Comparison of ENCODE assay signal across 1 cellular context in the genomic region with DNA sequence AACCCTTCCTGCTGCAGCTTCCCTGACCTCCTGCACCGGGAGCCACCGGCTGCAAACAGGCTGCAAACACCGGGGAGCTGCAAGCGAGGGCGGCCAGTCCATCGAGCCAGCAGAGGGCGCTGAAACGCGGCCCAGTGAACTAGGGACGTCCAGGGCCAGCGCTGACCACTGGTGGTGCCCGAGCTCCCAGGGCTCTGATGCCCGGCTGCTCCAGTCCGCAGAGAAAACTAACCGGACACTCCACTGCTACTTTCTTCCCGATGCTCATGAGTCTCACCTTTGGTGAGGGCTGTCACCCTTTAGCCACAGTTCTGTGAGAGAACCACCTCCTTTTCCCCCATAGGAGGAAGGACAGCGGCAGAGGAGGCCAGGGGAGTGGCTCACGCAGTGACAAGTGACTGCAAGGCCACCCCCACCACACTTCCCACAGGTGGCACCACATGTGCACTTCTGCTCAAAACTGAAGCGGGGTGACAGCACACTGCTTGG.
A peak's percentile ranks its signal among the peaks of the same experiment; 100 is the strongest.
TF ChIP-seq lines count a peak whose summit lies in the region.

No MANE protein-coding gene starts in this region.

TF ChIP-seq in HepG2, 621 proteins besides CTCF, POLR2A, EP300 and RAD21 (continued from another document and continues in another):
- TF ChIP-seq, protein P1, sequence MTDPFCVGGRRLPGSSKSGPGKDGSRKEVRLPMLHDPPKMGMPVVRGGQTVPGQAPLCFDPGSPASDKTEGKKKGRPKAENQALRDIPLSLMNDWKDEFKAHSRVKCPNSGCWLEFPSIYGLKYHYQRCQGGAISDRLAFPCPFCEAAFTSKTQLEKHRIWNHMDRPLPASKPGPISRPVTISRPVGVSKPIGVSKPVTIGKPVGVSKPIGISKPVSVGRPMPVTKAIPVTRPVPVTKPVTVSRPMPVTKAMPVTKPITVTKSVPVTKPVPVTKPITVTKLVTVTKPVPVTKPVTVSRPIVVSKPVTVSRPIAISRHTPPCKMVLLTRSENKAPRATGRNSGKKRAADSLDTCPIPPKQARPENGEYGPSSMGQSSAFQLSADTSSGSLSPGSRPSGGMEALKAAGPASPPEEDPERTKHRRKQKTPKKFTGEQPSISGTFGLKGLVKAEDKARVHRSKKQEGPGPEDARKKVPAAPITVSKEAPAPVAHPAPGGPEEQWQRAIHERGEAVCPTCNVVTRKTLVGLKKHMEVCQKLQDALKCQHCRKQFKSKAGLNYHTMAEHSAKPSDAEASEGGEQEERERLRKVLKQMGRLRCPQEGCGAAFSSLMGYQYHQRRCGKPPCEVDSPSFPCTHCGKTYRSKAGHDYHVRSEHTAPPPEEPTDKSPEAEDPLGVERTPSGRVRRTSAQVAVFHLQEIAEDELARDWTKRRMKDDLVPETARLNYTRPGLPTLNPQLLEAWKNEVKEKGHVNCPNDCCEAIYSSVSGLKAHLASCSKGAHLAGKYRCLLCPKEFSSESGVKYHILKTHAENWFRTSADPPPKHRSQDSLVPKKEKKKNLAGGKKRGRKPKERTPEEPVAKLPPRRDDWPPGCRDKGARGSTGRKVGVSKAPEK (CRISPR knock-in tag; IDR thresholded peaks at IDR 0.05; ENCODE audit: borderline replicate concordance), result no peak
- TF ChIP-seq ZNF382 (CRISPR knock-in tag; IDR thresholded peaks at IDR 0.05; ENCODE audit: borderline replicate concordance) (no peak), ISX (CRISPR knock-in tag; conservative IDR thresholded peaks at IDR 0.05) (no peak), ONECUT2 (CRISPR knock-in tag; IDR thresholded peaks at IDR 0.05) (no peak), SIN3B (IDR thresholded peaks at IDR 0.05; ENCODE audit: low read length) (no peak), TRIM24 (CRISPR knock-in tag; IDR thresholded peaks at IDR 0.05) (no peak), MAFG (CRISPR knock-in tag; IDR thresholded peaks at IDR 0.05) (no peak), BRD4 (CRISPR knock-in tag; IDR thresholded peaks at IDR 0.05) (no peak), TAF1 (CRISPR knock-in tag; IDR thresholded peaks at IDR 0.05) (no peak), PCBP1 (IDR thresholded peaks at IDR 0.05; ENCODE audit: borderline replicate concordance, low read depth, low read length) (no peak), TP53 (CRISPR knock-in tag; conservative IDR thresholded peaks at IDR 0.05) (no peak), ZNF460 (CRISPR knock-in tag; IDR thresholded peaks at IDR 0.05; ENCODE audit: borderline replicate concordance) (no peak), IKZF1 (IDR thresholded peaks at IDR 0.05) (no peak), CENPT (CRISPR knock-in tag; IDR thresholded peaks at IDR 0.05; ENCODE audit: low read depth) (no peak), ZNF354B (CRISPR knock-in tag; IDR thresholded peaks at IDR 0.05) (no peak), NFATC3 (CRISPR knock-in tag; IDR thresholded peaks at IDR 0.05) (no peak), PAWR (CRISPR knock-in tag; IDR thresholded peaks at IDR 0.05; ENCODE audit: borderline replicate concordance) (no peak), MIXL1 (CRISPR knock-in tag; IDR thresholded peaks at IDR 0.05) (no peak), SALL2 (CRISPR knock-in tag; IDR thresholded peaks at IDR 0.05) (0 out of 2 replicates have a peak, but pooled peaks have one; percentile 54), ZNF138 (CRISPR knock-in tag; IDR thresholded peaks at IDR 0.05; ENCODE audit: low read depth) (no peak), ZNF550 (CRISPR knock-in tag; IDR thresholded peaks at IDR 0.05; ENCODE audit: borderline replicate concordance) (no peak), ZNF720 (CRISPR knock-in tag; IDR thresholded peaks at IDR 0.05) (no peak), HDAC1 (CRISPR knock-in tag; IDR thresholded peaks at IDR 0.05) (peak; percentile 41; the same call in 1 of the 2 replicates), ZC3H13 (CRISPR knock-in tag; IDR thresholded peaks at IDR 0.05) (no peak), CEBPG (CRISPR knock-in tag; IDR thresholded peaks at IDR 0.05) (no peak), ESRRA (CRISPR knock-in tag; IDR thresholded peaks at IDR 0.05; ENCODE audit: low read depth) (no peak), AGO2 (optimal IDR thresholded peaks at IDR 0.05; ENCODE audit: low read depth, low read length) (no peak), POLR2AphosphoS5 (IDR thresholded peaks at IDR 0.05; ENCODE audit: low read depth, low read length) (no peak), HNF4G (IDR thresholded peaks at IDR 0.05; ENCODE audit: borderline replicate concordance, low read depth, low read length) (no peak), HNF4G (CRISPR knock-in tag; IDR thresholded peaks at IDR 0.05; ENCODE audit: borderline replicate concordance, low read depth) (no peak; the same call in 1 of the 2 replicates)
- TF ChIP-seq, protein P2, sequence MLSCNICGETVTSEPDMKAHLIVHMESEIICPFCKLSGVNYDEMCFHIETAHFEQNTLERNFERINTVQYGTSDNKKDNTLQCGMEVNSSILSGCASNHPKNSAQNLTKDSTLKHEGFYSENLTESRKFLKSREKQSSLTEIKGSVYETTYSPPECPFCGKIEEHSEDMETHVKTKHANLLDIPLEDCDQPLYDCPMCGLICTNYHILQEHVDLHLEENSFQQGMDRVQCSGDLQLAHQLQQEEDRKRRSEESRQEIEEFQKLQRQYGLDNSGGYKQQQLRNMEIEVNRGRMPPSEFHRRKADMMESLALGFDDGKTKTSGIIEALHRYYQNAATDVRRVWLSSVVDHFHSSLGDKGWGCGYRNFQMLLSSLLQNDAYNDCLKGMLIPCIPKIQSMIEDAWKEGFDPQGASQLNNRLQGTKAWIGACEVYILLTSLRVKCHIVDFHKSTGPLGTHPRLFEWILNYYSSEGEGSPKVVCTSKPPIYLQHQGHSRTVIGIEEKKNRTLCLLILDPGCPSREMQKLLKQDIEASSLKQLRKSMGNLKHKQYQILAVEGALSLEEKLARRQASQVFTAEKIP (CRISPR knock-in tag; IDR thresholded peaks at IDR 0.05; ENCODE audit: borderline replicate concordance), result no peak
- TF ChIP-seq, protein P3, sequence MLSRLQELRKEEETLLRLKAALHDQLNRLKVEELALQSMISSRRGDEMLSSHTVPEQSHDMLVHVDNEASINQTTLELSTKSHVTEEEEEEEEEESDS (CRISPR knock-in tag; IDR thresholded peaks at IDR 0.05; ENCODE audit: borderline replicate concordance), result no peak
- TF ChIP-seq, protein P4, sequence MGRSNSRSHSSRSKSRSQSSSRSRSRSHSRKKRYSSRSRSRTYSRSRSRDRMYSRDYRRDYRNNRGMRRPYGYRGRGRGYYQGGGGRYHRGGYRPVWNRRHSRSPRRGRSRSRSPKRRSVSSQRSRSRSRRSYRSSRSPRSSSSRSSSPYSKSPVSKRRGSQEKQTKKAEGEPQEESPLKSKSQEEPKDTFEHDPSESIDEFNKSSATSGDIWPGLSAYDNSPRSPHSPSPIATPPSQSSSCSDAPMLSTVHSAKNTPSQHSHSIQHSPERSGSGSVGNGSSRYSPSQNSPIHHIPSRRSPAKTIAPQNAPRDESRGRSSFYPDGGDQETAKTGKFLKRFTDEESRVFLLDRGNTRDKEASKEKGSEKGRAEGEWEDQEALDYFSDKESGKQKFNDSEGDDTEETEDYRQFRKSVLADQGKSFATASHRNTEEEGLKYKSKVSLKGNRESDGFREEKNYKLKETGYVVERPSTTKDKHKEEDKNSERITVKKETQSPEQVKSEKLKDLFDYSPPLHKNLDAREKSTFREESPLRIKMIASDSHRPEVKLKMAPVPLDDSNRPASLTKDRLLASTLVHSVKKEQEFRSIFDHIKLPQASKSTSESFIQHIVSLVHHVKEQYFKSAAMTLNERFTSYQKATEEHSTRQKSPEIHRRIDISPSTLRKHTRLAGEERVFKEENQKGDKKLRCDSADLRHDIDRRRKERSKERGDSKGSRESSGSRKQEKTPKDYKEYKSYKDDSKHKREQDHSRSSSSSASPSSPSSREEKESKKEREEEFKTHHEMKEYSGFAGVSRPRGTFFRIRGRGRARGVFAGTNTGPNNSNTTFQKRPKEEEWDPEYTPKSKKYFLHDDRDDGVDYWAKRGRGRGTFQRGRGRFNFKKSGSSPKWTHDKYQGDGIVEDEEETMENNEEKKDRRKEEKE (IDR thresholded peaks at IDR 0.05), result no peak
- TF ChIP-seq, protein P5, sequence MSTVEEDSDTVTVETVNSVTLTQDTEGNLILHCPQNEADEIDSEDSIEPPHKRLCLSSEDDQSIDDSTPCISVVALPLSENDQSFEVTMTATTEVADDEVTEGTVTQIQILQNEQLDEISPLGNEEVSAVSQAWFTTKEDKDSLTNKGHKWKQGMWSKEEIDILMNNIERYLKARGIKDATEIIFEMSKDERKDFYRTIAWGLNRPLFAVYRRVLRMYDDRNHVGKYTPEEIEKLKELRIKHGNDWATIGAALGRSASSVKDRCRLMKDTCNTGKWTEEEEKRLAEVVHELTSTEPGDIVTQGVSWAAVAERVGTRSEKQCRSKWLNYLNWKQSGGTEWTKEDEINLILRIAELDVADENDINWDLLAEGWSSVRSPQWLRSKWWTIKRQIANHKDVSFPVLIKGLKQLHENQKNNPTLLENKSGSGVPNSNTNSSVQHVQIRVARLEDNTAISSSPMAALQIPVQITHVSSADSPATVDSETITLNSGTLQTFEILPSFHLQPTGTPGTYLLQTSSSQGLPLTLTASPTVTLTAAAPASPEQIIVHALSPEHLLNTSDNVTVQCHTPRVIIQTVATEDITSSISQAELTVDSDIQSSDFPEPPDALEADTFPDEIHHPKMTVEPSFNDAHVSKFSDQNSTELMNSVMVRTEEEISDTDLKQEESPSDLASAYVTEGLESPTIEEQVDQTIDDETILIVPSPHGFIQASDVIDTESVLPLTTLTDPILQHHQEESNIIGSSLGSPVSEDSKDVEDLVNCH (CRISPR knock-in tag; IDR thresholded peaks at IDR 0.05), result no peak
- TF ChIP-seq, protein P6, sequence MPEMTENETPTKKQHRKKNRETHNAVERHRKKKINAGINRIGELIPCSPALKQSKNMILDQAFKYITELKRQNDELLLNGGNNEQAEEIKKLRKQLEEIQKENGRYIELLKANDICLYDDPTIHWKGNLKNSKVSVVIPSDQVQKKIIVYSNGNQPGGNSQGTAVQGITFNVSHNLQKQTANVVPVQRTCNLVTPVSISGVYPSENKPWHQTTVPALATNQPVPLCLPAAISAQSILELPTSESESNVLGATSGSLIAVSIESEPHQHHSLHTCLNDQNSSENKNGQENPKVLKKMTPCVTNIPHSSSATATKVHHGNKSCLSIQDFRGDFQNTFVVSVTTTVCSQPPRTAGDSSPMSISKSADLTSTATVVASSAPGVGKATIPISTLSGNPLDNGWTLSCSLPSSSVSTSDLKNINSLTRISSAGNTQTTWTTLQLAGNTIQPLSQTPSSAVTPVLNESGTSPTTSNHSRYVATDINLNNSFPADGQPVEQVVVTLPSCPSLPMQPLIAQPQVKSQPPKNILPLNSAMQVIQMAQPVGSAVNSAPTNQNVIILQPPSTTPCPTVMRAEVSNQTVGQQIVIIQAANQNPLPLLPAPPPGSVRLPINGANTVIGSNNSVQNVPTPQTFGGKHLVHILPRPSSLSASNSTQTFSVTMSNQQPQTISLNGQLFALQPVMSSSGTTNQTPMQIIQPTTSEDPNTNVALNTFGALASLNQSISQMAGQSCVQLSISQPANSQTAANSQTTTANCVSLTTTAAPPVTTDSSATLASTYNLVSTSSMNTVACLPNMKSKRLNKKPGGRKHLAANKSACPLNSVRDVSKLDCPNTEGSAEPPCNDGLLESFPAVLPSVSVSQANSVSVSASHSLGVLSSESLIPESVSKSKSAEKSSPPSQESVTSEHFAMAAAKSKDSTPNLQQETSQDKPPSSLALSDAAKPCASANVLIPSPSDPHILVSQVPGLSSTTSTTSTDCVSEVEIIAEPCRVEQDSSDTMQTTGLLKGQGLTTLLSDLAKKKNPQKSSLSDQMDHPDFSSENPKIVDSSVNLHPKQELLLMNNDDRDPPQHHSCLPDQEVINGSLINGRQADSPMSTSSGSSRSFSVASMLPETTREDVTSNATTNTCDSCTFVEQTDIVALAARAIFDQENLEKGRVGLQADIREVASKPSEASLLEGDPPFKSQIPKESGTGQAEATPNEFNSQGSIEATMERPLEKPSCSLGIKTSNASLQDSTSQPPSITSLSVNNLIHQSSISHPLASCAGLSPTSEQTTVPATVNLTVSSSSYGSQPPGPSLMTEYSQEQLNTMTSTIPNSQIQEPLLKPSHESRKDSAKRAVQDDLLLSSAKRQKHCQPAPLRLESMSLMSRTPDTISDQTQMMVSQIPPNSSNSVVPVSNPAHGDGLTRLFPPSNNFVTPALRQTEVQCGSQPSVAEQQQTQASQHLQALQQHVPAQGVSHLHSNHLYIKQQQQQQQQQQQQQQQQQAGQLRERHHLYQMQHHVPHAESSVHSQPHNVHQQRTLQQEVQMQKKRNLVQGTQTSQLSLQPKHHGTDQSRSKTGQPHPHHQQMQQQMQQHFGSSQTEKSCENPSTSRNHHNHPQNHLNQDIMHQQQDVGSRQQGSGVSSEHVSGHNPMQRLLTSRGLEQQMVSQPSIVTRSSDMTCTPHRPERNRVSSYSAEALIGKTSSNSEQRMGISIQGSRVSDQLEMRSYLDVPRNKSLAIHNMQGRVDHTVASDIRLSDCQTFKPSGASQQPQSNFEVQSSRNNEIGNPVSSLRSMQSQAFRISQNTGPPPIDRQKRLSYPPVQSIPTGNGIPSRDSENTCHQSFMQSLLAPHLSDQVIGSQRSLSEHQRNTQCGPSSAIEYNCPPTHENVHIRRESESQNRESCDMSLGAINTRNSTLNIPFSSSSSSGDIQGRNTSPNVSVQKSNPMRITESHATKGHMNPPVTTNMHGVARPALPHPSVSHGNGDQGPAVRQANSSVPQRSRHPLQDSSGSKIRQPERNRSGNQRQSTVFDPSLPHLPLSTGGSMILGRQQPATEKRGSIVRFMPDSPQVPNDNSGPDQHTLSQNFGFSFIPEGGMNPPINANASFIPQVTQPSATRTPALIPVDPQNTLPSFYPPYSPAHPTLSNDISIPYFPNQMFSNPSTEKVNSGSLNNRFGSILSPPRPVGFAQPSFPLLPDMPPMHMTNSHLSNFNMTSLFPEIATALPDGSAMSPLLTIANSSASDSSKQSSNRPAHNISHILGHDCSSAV (CRISPR knock-in tag; IDR thresholded peaks at IDR 0.05; ENCODE audit: borderline replicate concordance), result no peak
- TF ChIP-seq, protein P7, sequence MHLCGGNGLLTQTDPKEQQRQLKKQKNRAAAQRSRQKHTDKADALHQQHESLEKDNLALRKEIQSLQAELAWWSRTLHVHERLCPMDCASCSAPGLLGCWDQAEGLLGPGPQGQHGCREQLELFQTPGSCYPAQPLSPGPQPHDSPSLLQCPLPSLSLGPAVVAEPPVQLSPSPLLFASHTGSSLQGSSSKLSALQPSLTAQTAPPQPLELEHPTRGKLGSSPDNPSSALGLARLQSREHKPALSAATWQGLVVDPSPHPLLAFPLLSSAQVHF (CRISPR knock-in tag; IDR thresholded peaks at IDR 0.05), result no peak
- TF ChIP-seq, protein P8, sequence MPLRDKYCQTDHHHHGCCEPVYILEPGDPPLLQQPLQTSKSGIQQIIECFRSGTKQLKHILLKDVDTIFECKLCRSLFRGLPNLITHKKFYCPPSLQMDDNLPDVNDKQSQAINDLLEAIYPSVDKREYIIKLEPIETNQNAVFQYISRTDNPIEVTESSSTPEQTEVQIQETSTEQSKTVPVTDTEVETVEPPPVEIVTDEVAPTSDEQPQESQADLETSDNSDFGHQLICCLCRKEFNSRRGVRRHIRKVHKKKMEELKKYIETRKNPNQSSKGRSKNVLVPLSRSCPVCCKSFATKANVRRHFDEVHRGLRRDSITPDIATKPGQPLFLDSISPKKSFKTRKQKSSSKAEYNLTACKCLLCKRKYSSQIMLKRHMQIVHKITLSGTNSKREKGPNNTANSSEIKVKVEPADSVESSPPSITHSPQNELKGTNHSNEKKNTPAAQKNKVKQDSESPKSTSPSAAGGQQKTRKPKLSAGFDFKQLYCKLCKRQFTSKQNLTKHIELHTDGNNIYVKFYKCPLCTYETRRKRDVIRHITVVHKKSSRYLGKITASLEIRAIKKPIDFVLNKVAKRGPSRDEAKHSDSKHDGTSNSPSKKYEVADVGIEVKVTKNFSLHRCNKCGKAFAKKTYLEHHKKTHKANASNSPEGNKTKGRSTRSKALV (CRISPR knock-in tag; IDR thresholded peaks at IDR 0.05), result peak; percentile 71; the same call in 1 of the 2 replicates
- TF ChIP-seq, protein P9, sequence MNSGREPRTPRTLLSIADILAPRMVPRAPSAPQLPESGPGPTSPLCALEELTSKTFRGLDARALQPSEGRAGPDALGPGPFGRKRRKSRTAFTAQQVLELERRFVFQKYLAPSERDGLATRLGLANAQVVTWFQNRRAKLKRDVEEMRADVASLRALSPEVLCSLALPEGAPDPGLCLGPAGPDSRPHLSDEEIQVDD (CRISPR knock-in tag; IDR thresholded peaks at IDR 0.05; ENCODE audit: borderline replicate concordance), result no peak
